Comparison of ENCODE assay signal across 28 cellular contexts in genomic region chr6:37105782-37106137, GRCh38.
A peak's percentile ranks its signal among the peaks of the same experiment; 100 is the strongest.
DNase-seq lines count a peak whose midpoint lies in the region; ATAC-seq, FAIRE-seq and TF ChIP-seq lines count a peak whose summit lies in the region.
"Had no signal": no experiment of that assay in that cellular context is flagged by ENCODE, and none has a peak within 500 bp of the region (broad histone marks: within the 10 kb centered on the region; RNA-seq: fewer than 3 reads in every experiment).

No MANE protein-coding gene starts in this region.

- no peak overlapping the region for H2BK5ac ChIP-seq in H1 (ENCODE audit: low read depth, low read length)

- TF ChIP-seq EP300 in H1 (IDR thresholded peaks at IDR 0.05; ENCODE audit: borderline replicate concordance in 1 of 2, low read depth in 2 of 2, low read length in 2 of 2) = no peak

- H2BK12ac ChIP-seq in H1 (ENCODE audit: low read depth, low read length) = 0 out of 2 replicates have a peak overlapping the region, but pooled peaks have one; percentile 62

- H3K79me1 ChIP-seq in H1 (ENCODE audit: low read depth, low read length) = no peaks in the 10 kb centered on the region

- no peak overlapping the region for H3K4ac ChIP-seq in H1 (replicated peaks; ENCODE audit: insufficient read length, low read depth, low read length)

- POLR2A ChIA-PET in H1 (lab: Charles Lee; ENCODE audit: partially characterized antibody) = interaction anchor here (0.6 to 7.5 kb wide), 10 partner anchors 8 to 682 kb away, joined by 3 to 80 read pairs (median 18); partner anchors contain the start of gene PIM1

- peak overlapping the region; percentile 13; the same call in 1 of the 2 replicates for H3K4me2 ChIP-seq in OCI-LY1 (ENCODE audit: low read length)
- no peak overlapping the region for H3K4me2 ChIP-seq in H1 (ENCODE audit: insufficient read depth in 1 of 2, low read depth in 2 of 2, low read length in 2 of 2)

- H3K4me3 Mint-ChIP-seq in T-helper 2 cell treated with Interferon-gamma antibody and Interleukin-4, amounts not matched to agents 5 μg/mL and 100 μg/mL, for 36 hours = no peak overlapping the region
- H3K4me3 Mint-ChIP-seq in stimulated activated naive B cell treated with anti-CD40 and anti-IgM and Interleukin-4, amounts not matched to agents 10 μg/mL and 1 μg/mL and 100 μg/mL, for 72 hours = no peak overlapping the region
- H3K4me3 Mint-ChIP-seq: activated CD8-positive, alpha-beta T cell treated with anti-CD3 and anti-CD28 coated beads for 36 hours; activated naive CD4-positive, alpha-beta T cell treated with anti-CD3 and anti-CD28 coated beads for 36 hours; activated T-cell treated with anti-CD3 and anti-CD28 coated beads, Interleukin-2, amount 50 U/mL, for 4 hours; stimulated activated naive CD8-positive, alpha-beta T cell treated with anti-CD3 and anti-CD28 coated beads, Interleukin-15, amount 100 ng/mL, for 72 hours had no signal

- H4K20me1 ChIP-seq in OCI-LY1 (ENCODE audit: insufficient read depth, low read length) = no peaks in the 10 kb centered on the region
- no peaks in the 10 kb centered on the region for H4K20me1 ChIP-seq in H1 (replicated peaks in 1 of 2; ENCODE audit: control insufficient read depth in 1 of 2, insufficient read depth in 2 of 2, low read length in 2 of 2)

- CTCF ChIA-PET in H1 (lab: Charles Lee; ENCODE audit: partially characterized antibody) = interaction anchor here (0.7 to 5.6 kb wide), 3 partner anchors 30 to 55 kb away, joined by 3 to 32 read pairs (median 3); no protein-coding TSS in a partner anchor

- H3K36me3 ChIP-seq in OCI-LY1 (ENCODE audit: insufficient read depth, low read length) = no peaks in the 10 kb centered on the region
- peaks cover 0 to 16% (median 2%) of the 10 kb centered on the region in 4 experiments; a peak in 4 of 8 replicates for H3K36me3 ChIP-seq in H1 (ENCODE audit: control insufficient read depth in 2 of 4, insufficient read depth in 4 of 4, low read length in 3 of 4)
- no peaks in the 10 kb centered on the region for H3K36me3 ChIP-seq in upper lobe of right lung

- no peaks in the 10 kb centered on the region for H3K27me3 Mint-ChIP-seq in T-helper 2 cell treated with Interferon-gamma antibody and Interleukin-4, amounts not matched to agents 5 μg/mL and 100 μg/mL, for 36 hours (ENCODE audit: low read depth)
- no peaks in the 10 kb centered on the region for H3K27me3 Mint-ChIP-seq in stimulated activated naive B cell treated with anti-CD40 and anti-IgM and Interleukin-4, amounts not matched to agents 10 μg/mL and 1 μg/mL and 100 μg/mL, for 72 hours
- H3K27me3 Mint-ChIP-seq: activated CD8-positive, alpha-beta T cell treated with anti-CD3 and anti-CD28 coated beads for 36 hours; stimulated activated naive CD8-positive, alpha-beta T cell treated with anti-CD3 and anti-CD28 coated beads, Interleukin-15, amount 100 ng/mL, for 72 hours had no signal

- no peaks in the 10 kb centered on the region for H3K79me2 ChIP-seq in OCI-LY1 (ENCODE audit: insufficient read depth, low read length)
- no peaks in the 10 kb centered on the region for H3K79me2 ChIP-seq in H1 (ENCODE audit: control insufficient read depth in 1 of 2, insufficient read depth in 2 of 2, low read length in 2 of 2)

- no peaks in the 10 kb centered on the region for H3K36me3 Mint-ChIP-seq in T-helper 2 cell treated with Interferon-gamma antibody and Interleukin-4, amounts not matched to agents 5 μg/mL and 100 μg/mL, for 36 hours (ENCODE audit: low read depth)
- H3K36me3 Mint-ChIP-seq in stimulated activated naive B cell treated with anti-CD40 and anti-IgM and Interleukin-4, amounts not matched to agents 10 μg/mL and 1 μg/mL and 100 μg/mL, for 72 hours = no peaks in the 10 kb centered on the region

- no peaks in the 10 kb centered on the region for H3K27me3 ChIP-seq in OCI-LY1 (ENCODE audit: insufficient read depth, low read length)
- H3K27me3 ChIP-seq in H1 (replicated peaks in 1 of 4; ENCODE audit: control insufficient read depth in 3 of 4, extremely low read depth in 1 of 4, insufficient read depth in 3 of 4, low read length in 3 of 4) = no peaks in the 10 kb centered on the region
- H3K27me3 ChIP-seq in upper lobe of right lung = no peaks in the 10 kb centered on the region

- H2AFZ ChIP-seq in OCI-LY1 (ENCODE audit: low read length) (no peak overlapping the region), H1 (ENCODE audit: low read length) (no peak overlapping the region)

- H3K27ac Mint-ChIP-seq in T-helper 2 cell treated with Interferon-gamma antibody and Interleukin-4, amounts not matched to agents 5 μg/mL and 100 μg/mL, for 36 hours = peak overlapping the region; percentile 8
- H3K27ac Mint-ChIP-seq in stimulated activated naive B cell treated with anti-CD40 and anti-IgM and Interleukin-4, amounts not matched to agents 10 μg/mL and 1 μg/mL and 100 μg/mL, for 72 hours = peak overlapping the region; percentile 52
- H3K27ac Mint-ChIP-seq: activated CD8-positive, alpha-beta T cell treated with anti-CD3 and anti-CD28 coated beads for 36 hours; activated naive CD4-positive, alpha-beta T cell treated with anti-CD3 and anti-CD28 coated beads for 36 hours had no signal

- no peak overlapping the region for H2BK15ac ChIP-seq in H1 (ENCODE audit: low read length)

- no peak overlapping the region for H3K18ac ChIP-seq in H1 (ENCODE audit: extremely low read depth, low read length)

- H3K14ac ChIP-seq in H1 (ENCODE audit: insufficient read length) = no peak overlapping the region

- peaks cover 46% of the 10 kb centered on the region for H3K4me1 Mint-ChIP-seq in T-helper 2 cell treated with Interferon-gamma antibody and Interleukin-4, amounts not matched to agents 5 μg/mL and 100 μg/mL, for 36 hours (ENCODE audit: low read depth)
- H3K4me1 Mint-ChIP-seq in stimulated activated naive B cell treated with anti-CD40 and anti-IgM and Interleukin-4, amounts not matched to agents 10 μg/mL and 1 μg/mL and 100 μg/mL, for 72 hours = peaks cover 21 to 34% of the 10 kb centered on the region in 2 donors

- no peak overlapping the region for H3K4me3 ChIP-seq in OCI-LY1 (ENCODE audit: low read depth, low read length, poor library complexity, severe bottlenecking)
- H3K4me3 ChIP-seq in H1 (ENCODE audit: extremely low read depth in 1 of 4, insufficient read depth in 2 of 4, low read depth in 3 of 4, low read length in 4 of 4) = no peak overlapping the region
- no peak overlapping the region for H3K4me3 ChIP-seq in upper lobe of right lung
- H3K4me3 ChIP-seq: SK-N-MC had no signal

- intact Hi-C loops in upper lobe of right lung (cut with DNase I) = no loop called here

- no peak overlapping the region for H2AK5ac ChIP-seq in H1 (ENCODE audit: low read depth, low read length)

- H4K91ac ChIP-seq in H1 (replicated peaks; ENCODE audit: insufficient read length, low read length) = no peak overlapping the region

- no peak for TF ChIP-seq POLR2A in H1 (IDR thresholded peaks at IDR 0.05; ENCODE audit: control extremely low read depth in 1 of 2, low read depth in 2 of 2, low read length in 2 of 2)

- no peak for ATAC-seq in stimulated activated naive B cell treated with anti-CD40 and anti-IgM and Interleukin-4, amounts not matched to agents 10 μg/mL and 1 μg/mL and 100 μg/mL, for 72 hours (replicated peaks)
- ATAC-seq in HG02884 (IDR thresholded peaks at IDR 0.05; ENCODE audit: unreplicated experiment) (no peak), upper lobe of right lung (no peak)
- ATAC-seq: activated CD8-positive, alpha-beta T cell treated with anti-CD3 and anti-CD28 coated beads for 36 hours; activated T-cell treated with anti-CD3 and anti-CD28 coated beads, Interleukin-2, amount 50 U/mL, for 4 hours; sciatic nerve; stimulated activated naive CD8-positive, alpha-beta T cell treated with anti-CD3 and anti-CD28 coated beads, Interleukin-15, amount 100 ng/mL, for 72 hours had no signal

- H3F3A ChIP-seq in OCI-LY1 (ENCODE audit: insufficient read depth, low read length) = no peaks in the 10 kb centered on the region; the same call in 1 of the 2 replicates

- no peak overlapping the region for H4K8ac ChIP-seq in H1 (ENCODE audit: extremely low read depth, insufficient read depth, low read length)

- no peak overlapping the region for H4K5ac ChIP-seq in H1 (ENCODE audit: insufficient read length, low read depth, low read length)

- no peak for FAIRE-seq in H1 (lab: Jason Lieb, UNC)
- FAIRE-seq: bronchial epithelial cell, endometrium, GM18507 had no signal

- no peaks in the 10 kb centered on the region for H3K9me3 Mint-ChIP-seq in T-helper 2 cell treated with Interferon-gamma antibody and Interleukin-4, amounts not matched to agents 5 μg/mL and 100 μg/mL, for 36 hours
- H3K9me3 Mint-ChIP-seq in stimulated activated naive B cell treated with anti-CD40 and anti-IgM and Interleukin-4, amounts not matched to agents 10 μg/mL and 1 μg/mL and 100 μg/mL, for 72 hours = no peaks in the 10 kb centered on the region
- H3K9me3 Mint-ChIP-seq: activated CD8-positive, alpha-beta T cell treated with anti-CD3 and anti-CD28 coated beads for 36 hours; activated naive CD4-positive, alpha-beta T cell treated with anti-CD3 and anti-CD28 coated beads for 36 hours; activated T-cell treated with anti-CD3 and anti-CD28 coated beads, Interleukin-2, amount 50 U/mL, for 4 hours; stimulated activated naive CD8-positive, alpha-beta T cell treated with anti-CD3 and anti-CD28 coated beads, Interleukin-15, amount 100 ng/mL, for 72 hours had no signal

- H3K27ac ChIP-seq in OCI-LY1 (ENCODE audit: low read depth, low read length, poor library complexity, severe bottlenecking) = peak overlapping the region; percentile 99
- no peak overlapping the region for H3K27ac ChIP-seq in H1 (ENCODE audit: low read depth, low read length)
- no peak overlapping the region for H3K27ac ChIP-seq in upper lobe of right lung
- H3K27ac ChIP-seq: SK-N-MC had no signal

- peaks cover 96% of the 10 kb centered on the region for H3K4me1 ChIP-seq in OCI-LY1 (ENCODE audit: insufficient read depth, low read length, severe bottlenecking)
- H3K4me1 ChIP-seq in H1 (replicated peaks in 1 of 4; ENCODE audit: control insufficient read depth in 3 of 4, insufficient read depth in 4 of 4, low read length in 3 of 4) = peaks cover 23 to 33% (median 28%) of the 10 kb centered on the region in 4 experiments
- peaks cover 21% of the 10 kb centered on the region for H3K4me1 ChIP-seq in upper lobe of right lung

- no peak overlapping the region for H2BK120ac ChIP-seq in H1 (replicated peaks; ENCODE audit: low read depth, low read length)

- TF ChIP-seq CTCF in OCI-LY1 (IDR thresholded peaks at IDR 0.05; ENCODE audit: low read length) (no peak), H1 (IDR thresholded peaks at IDR 0.05; ENCODE audit: control extremely low read depth in 1 of 3, insufficient read depth in 1 of 3, low read depth in 1 of 3, low read length in 3 of 3) (no peak), upper lobe of right lung (IDR thresholded peaks at IDR 0.05) (no peak)

- no peaks in the 10 kb centered on the region for H3K9me2 ChIP-seq in OCI-LY1 (ENCODE audit: low read depth, low read length)

- H3K9me3 ChIP-seq in OCI-LY1 (ENCODE audit: low read length) (no peaks in the 10 kb centered on the region), H1 (ENCODE audit: insufficient read depth in 2 of 2, low read depth in 1 of 2, low read length in 1 of 2) (no peaks in the 10 kb centered on the region), upper lobe of right lung (no peaks in the 10 kb centered on the region)

- H3K23ac ChIP-seq in H1 (ENCODE audit: insufficient read length) = no peak overlapping the region

- DNase-seq in T-helper 2 cell treated with Interferon-gamma antibody and Interleukin-4, amounts not matched to agents 5 μg/mL and 100 μg/mL, for 36 hours (ENCODE audit: low spot score) = no peak
- DNase-seq in T-helper 2 cell (no peak), H1 (ENCODE audit: low read depth in 1 of 2, low spot score in 2 of 2) (no peak), upper lobe of right lung (no peak), SW480 (ENCODE audit: low spot score) (no peak)
- no peak for DNase-seq in stimulated activated naive B cell treated with anti-CD40 and anti-IgM and Interleukin-4, amounts not matched to agents 10 μg/mL and 1 μg/mL and 100 μg/mL, for 72 hours
- DNase-seq: activated CD8-positive, alpha-beta T cell treated with anti-CD3 and anti-CD28 coated beads for 36 hours; activated naive CD4-positive, alpha-beta T cell treated with anti-CD3 and anti-CD28 coated beads for 36 hours; activated T-cell treated with anti-CD3 and anti-CD28 coated beads, Interleukin-2, amount 50 U/mL, for 4 hours; amniotic stem cell; DMS79; GOT3; islet precursor cell; Kasumi-1; NCI-H1694 treated with DMSO at 0.1 percent for 48 hours; NCI-H2171; NCI-H524; RPMI8226; stimulated activated naive CD8-positive, alpha-beta T cell treated with anti-CD3 and anti-CD28 coated beads, Interleukin-15, amount 100 ng/mL, for 72 hours; T1000; trophoblast cell had no signal

- no peak overlapping the region for H2BK20ac ChIP-seq in H1 (ENCODE audit: low read length)

- no peaks in the 10 kb centered on the region; the same call in 1 of the 2 replicates for H3K23me2 ChIP-seq in H1 (ENCODE audit: low read depth, low read length)

- H3K9ac ChIP-seq in OCI-LY1 (ENCODE audit: low read length) = peak overlapping the region; percentile 96; the same call in 1 of the 2 replicates
- H3K9ac ChIP-seq in H1 (replicated peaks in 1 of 4; ENCODE audit: extremely low read depth in 1 of 4, low read depth in 3 of 4, low read length in 3 of 4) = no peak overlapping the region

- H3K56ac ChIP-seq in H1 (replicated peaks; ENCODE audit: insufficient read length, low read depth, low read length) = no peak overlapping the region

- TF ChIP-seq RAD21 in H1 (IDR thresholded peaks at IDR 0.05 in 1 of 2, conservative IDR thresholded peaks at IDR 0.05 in 1 of 2; ENCODE audit: low read depth in 2 of 2, low read length in 2 of 2) = no peak
